27 cellular contexts compared by ENCODE assay signal in genomic region chr15:65383991-65384390, GRCh38. TPM values are rescaled to one million over a fixed set of nuclear protein-coding genes. Genes with fewer than 3 reads are reported as not detected.
DNase-seq lines count a peak whose midpoint lies in the region; TF ChIP-seq lines count a peak whose summit lies in the region.
"Had no signal": no experiment of that assay in that cellular context is flagged by ENCODE, and none has a peak within 500 bp of the region (broad histone marks: within the 10 kb centered on the region; RNA-seq: fewer than 3 reads in every experiment).

No MANE protein-coding gene starts in this region.

- no peak for TF ChIP-seq POLR2A in prostate gland (IDR thresholded peaks at IDR 0.05)

- H2AK5ac ChIP-seq in trophoblast cell (ENCODE audit: low read length): no peak overlapping the region

- TF ChIP-seq CTCF in KMS-11 (conservative IDR thresholded peaks at IDR 0.05; ENCODE audit: low read depth, low read length): no peak
- TF ChIP-seq CTCF in glutamatergic neuron (IDR thresholded peaks at IDR 0.05; ENCODE audit: partially characterized antibody, unreplicated experiment): no peak
- TF ChIP-seq CTCF in coronary artery (IDR thresholded peaks at IDR 0.05): no peak
- TF ChIP-seq CTCF in prostate gland (IDR thresholded peaks at IDR 0.05): no peak

- H3K4me2 ChIP-seq in KMS-11 (peak overlapping the region; percentile 78; the same call in 1 of the 2 replicates), trophoblast cell (ENCODE audit: low read length) (no peak overlapping the region)

- intact Hi-C loops in prostate gland (cut with DNase I): no loop called here

- H3K79me1 ChIP-seq in trophoblast cell (ENCODE audit: low read length): peaks cover 13% of the 10 kb centered on the region

- WGBS in trophoblast cell (ENCODE audit: extremely low coverage, insufficient coverage, insufficient read length): no CpG with 5 or more reads among the region's 6 CpGs
- 93% methylated on average over 6 of the region's 6 CpGs for WGBS in prostate gland

- no peak overlapping the region for H3K9ac ChIP-seq in KMS-11
- H3K9ac ChIP-seq in trophoblast cell (ENCODE audit: low read length): no peak overlapping the region

- H2AFZ ChIP-seq in KMS-11 (ENCODE audit: low read depth) (peak overlapping the region; percentile 98; the same call in 1 of the 2 replicates), trophoblast cell (ENCODE audit: insufficient read depth, low read length, poor library complexity) (no peak overlapping the region)

- no peaks in the 10 kb centered on the region for H3K36me3 ChIP-seq in KMS-11 (ENCODE audit: insufficient read depth)
- H3K36me3 ChIP-seq in trophoblast cell (ENCODE audit: control insufficient read depth in 1 of 2, insufficient read depth in 2 of 2, low read length in 2 of 2): no peaks in the 10 kb centered on the region
- no peaks in the 10 kb centered on the region for H3K36me3 ChIP-seq in prostate gland
- H3K36me3 ChIP-seq: pancreas, tibial nerve had no signal

- no peak overlapping the region for H3K27ac Mint-ChIP-seq in activated naive CD4-positive, alpha-beta T cell treated with anti-CD3 and anti-CD28 coated beads, Interleukin-2, amount 50 U/mL, for 24 hours
- peak overlapping the region; percentile 6 for H3K27ac Mint-ChIP-seq in glutamatergic neuron (ENCODE audit: unreplicated experiment)
- H3K27ac Mint-ChIP-seq: activated naive CD8-positive, alpha-beta T cell treated with anti-CD3 and anti-CD28 coated beads, Interleukin-2, amount 10 ng/mL, durations not matched to agents 7 days and 5 days; HFFc6; mesothelial cell of epicardium had no signal

- no peak overlapping the region for H3K27ac ChIP-seq in KMS-11
- no peak overlapping the region for H3K27ac ChIP-seq in trophoblast cell (ENCODE audit: low read depth, low read length)
- no peak overlapping the region for H3K27ac ChIP-seq in caudate nucleus (ENCODE audit: low read depth, low read length)
- H3K27ac ChIP-seq in coronary artery: no peak overlapping the region
- H3K27ac ChIP-seq in prostate gland: no peak overlapping the region
- H3K27ac ChIP-seq: pancreas had no signal

- peak overlapping the region; percentile 4 for H2BK120ac ChIP-seq in trophoblast cell (ENCODE audit: insufficient read depth, low read length, poor library complexity)

- H3K23ac ChIP-seq in trophoblast cell (ENCODE audit: low read length): no peak overlapping the region

- H4K8ac ChIP-seq in trophoblast cell (ENCODE audit: low read depth, low read length): no peak overlapping the region

- H3K18ac ChIP-seq in trophoblast cell (ENCODE audit: low read length): no peak overlapping the region

- H3K79me2 ChIP-seq in KMS-11 (ENCODE audit: insufficient read depth, low read depth): no peaks in the 10 kb centered on the region
- H3K79me2 ChIP-seq in trophoblast cell (ENCODE audit: control insufficient read depth, insufficient read depth, low read length, poor library complexity): peaks cover 5% of the 10 kb centered on the region

- H4K20me1 ChIP-seq in KMS-11 (ENCODE audit: insufficient read depth): no peaks in the 10 kb centered on the region

- no peak for DNase-seq in activated naive CD4-positive, alpha-beta T cell treated with Interleukin-2 at 50 U/mL for 16 hours
- DNase-seq in glutamatergic neuron (no peak), trophoblast cell (no peak), caudate nucleus (lab: John Stamatoyannopoulos, UW) (no peak), coronary artery (ENCODE audit: low spot score) (no peak), prostate gland (ENCODE audit: low spot score) (no peak)
- DNase-seq: activated CD4-positive, alpha-beta T cell treated with anti-CD3 and anti-CD28 coated beads, Interleukin-2, amount 50 U/mL, for 4 hours; activated naive CD8-positive, alpha-beta T cell treated with anti-CD3 and anti-CD28 coated beads, Interleukin-2, amount 10 ng/mL, durations not matched to agents 7 days and 5 days; cerebellar nuclear complex; DMS153; erythroblast; foreskin fibroblast; HFFc6; MM.1S; NCI-H1436; NCI-H774; nephron progenitor cell; pancreas; stimulated activated CD4-positive, alpha-beta T cell treated with anti-CD3 and anti-CD28 coated beads, Interleukin-4, amount 100 ng/mL, for 4 hours; stimulated activated naive CD4-positive, alpha-beta T cell treated with Interleukin-2 at 50 U/mL for 16 hours; T-helper 9 cell had no signal

- H3K4me3 Mint-ChIP-seq in activated naive CD4-positive, alpha-beta T cell treated with anti-CD3 and anti-CD28 coated beads, Interleukin-2, amount 50 U/mL, for 24 hours: peak overlapping the region; percentile 71
- H3K4me3 Mint-ChIP-seq in glutamatergic neuron (ENCODE audit: unreplicated experiment): peak overlapping the region; percentile 50
- H3K4me3 Mint-ChIP-seq: HFFc6 had no signal

- H3K9me3 ChIP-seq in trophoblast cell (ENCODE audit: insufficient read depth, low read depth, low read length) (peaks cover under 1% of the 10 kb centered on the region), prostate gland (no peaks in the 10 kb centered on the region)
- H3K9me3 ChIP-seq: pancreas, tibial nerve had no signal

- no peaks in the 10 kb centered on the region for H3K36me3 Mint-ChIP-seq in activated naive CD4-positive, alpha-beta T cell treated with anti-CD3 and anti-CD28 coated beads, Interleukin-2, amount 50 U/mL, for 24 hours
- peaks cover 5% of the 10 kb centered on the region for H3K36me3 Mint-ChIP-seq in glutamatergic neuron (ENCODE audit: unreplicated experiment)
- H3K36me3 Mint-ChIP-seq: activated naive CD8-positive, alpha-beta T cell treated with anti-CD3 and anti-CD28 coated beads, Interleukin-2, amount 10 ng/mL, durations not matched to agents 7 days and 5 days; mesothelial cell of epicardium had no signal

- peaks cover 2% of the 10 kb centered on the region; the same call in 1 of the 2 replicates for H3K27me3 ChIP-seq in KMS-11 (ENCODE audit: insufficient read depth, low read depth)
- no peaks in the 10 kb centered on the region for H3K27me3 ChIP-seq in trophoblast cell (ENCODE audit: insufficient read depth, low read length)
- no peaks in the 10 kb centered on the region for H3K27me3 ChIP-seq in prostate gland (replicated peaks; ENCODE audit: insufficient read depth)
- H3K27me3 ChIP-seq: pancreas, tibial nerve had no signal

- H2BK12ac ChIP-seq in trophoblast cell (ENCODE audit: low read length): peak overlapping the region; percentile 56

- no peak overlapping the region for H3K4me3 ChIP-seq in KMS-11 (IDR thresholded peaks at IDR 0.05; ENCODE audit: insufficient read depth, low read depth, low read length)
- H3K4me3 ChIP-seq in trophoblast cell (ENCODE audit: low read depth, low read length): no peak overlapping the region
- no peak overlapping the region for H3K4me3 ChIP-seq in coronary artery
- no peak overlapping the region for H3K4me3 ChIP-seq in prostate gland
- H3K4me3 ChIP-seq: K562, pancreas had no signal

- no peaks in the 10 kb centered on the region for H3K9me3 Mint-ChIP-seq in activated naive CD4-positive, alpha-beta T cell treated with anti-CD3 and anti-CD28 coated beads, Interleukin-2, amount 50 U/mL, for 24 hours
- H3K9me3 Mint-ChIP-seq in glutamatergic neuron (ENCODE audit: unreplicated experiment): peaks cover 8% of the 10 kb centered on the region
- H3K9me3 Mint-ChIP-seq: activated naive CD8-positive, alpha-beta T cell treated with anti-CD3 and anti-CD28 coated beads, Interleukin-2, amount 10 ng/mL, durations not matched to agents 7 days and 5 days; HFFc6; mesothelial cell of epicardium; nephron progenitor cell had no signal

- no peak overlapping the region for H2BK5ac ChIP-seq in trophoblast cell (ENCODE audit: low read depth, low read length, poor library complexity)

- no peak overlapping the region for H4K12ac ChIP-seq in trophoblast cell (ENCODE audit: low read depth, low read length)

- no peak overlapping the region for H3K14ac ChIP-seq in trophoblast cell (ENCODE audit: low read length)

- H3K4ac ChIP-seq in trophoblast cell (ENCODE audit: low read depth, low read length): no peak overlapping the region

- H3K4me1 ChIP-seq in KMS-11 (ENCODE audit: low read depth, poor library complexity, severe bottlenecking) (peaks cover 5% of the 10 kb centered on the region), trophoblast cell (ENCODE audit: control insufficient read depth in 1 of 2, insufficient read depth in 2 of 2, low read length in 2 of 2) (peaks cover 19 to 27% of the 10 kb centered on the region in 2 experiments), prostate gland (replicated peaks) (peaks cover 5% of the 10 kb centered on the region)
- H3K4me1 ChIP-seq: pancreas had no signal

- H3K27me3 Mint-ChIP-seq in activated naive CD4-positive, alpha-beta T cell treated with anti-CD3 and anti-CD28 coated beads, Interleukin-2, amount 50 U/mL, for 24 hours: peaks cover 13% of the 10 kb centered on the region
- H3K27me3 Mint-ChIP-seq in glutamatergic neuron (ENCODE audit: unreplicated experiment): peaks cover 2% of the 10 kb centered on the region

- H3K4me1 Mint-ChIP-seq in activated naive CD4-positive, alpha-beta T cell treated with anti-CD3 and anti-CD28 coated beads, Interleukin-2, amount 50 U/mL, for 24 hours: peaks cover 3% of the 10 kb centered on the region
- H3K4me1 Mint-ChIP-seq in glutamatergic neuron (ENCODE audit: low read depth, unreplicated experiment): peaks cover 27% of the 10 kb centered on the region

- peak overlapping the region; percentile 27 for H4K91ac ChIP-seq in trophoblast cell (ENCODE audit: low read depth, low read length)

RNA-seq across cellular contexts. Expression of gene IGDCC3, which starts 6.2 kb away (rescaled TPM):
- total RNA-seq in glutamatergic neuron (ENCODE audit: unreplicated experiment): 342 TPM
- polyA plus RNA-seq in trophoblast cell (2013): 144 and 157 TPM in 2 replicates
- total RNA-seq in prostate gland: 1 to 10 TPM in 1 of 2 donors, under 1 TPM in 1; 0.05 to 2.7 TPM
- total RNA-seq: activated naive CD8-positive, alpha-beta T cell treated with anti-CD3 and anti-CD28 coated beads, Interleukin-2, amount 10 ng/mL, durations not matched to agents 7 days and 5 days; HFFc6; K562; sciatic nerve; tibial nerve had no signal
- polyA plus RNA-seq: K562, pancreas had no signal

RNA-seq across cellular contexts. Expression of gene IGDCC4, which starts 38.8 kb away (rescaled TPM):
- total RNA-seq in glutamatergic neuron (ENCODE audit: unreplicated experiment) (53.9 TPM), prostate gland (1 to 10 TPM in 1 of 2 donors, under 1 TPM in 1; 0.14 to 4.6 TPM)
- 2.7 and 2.9 TPM in 2 replicates for polyA plus RNA-seq in trophoblast cell (2013)

Comparison
In these comparisons a context has a peak if more than half of its experiments do, and no peak if none do; other contexts are left out.
1. RNA of gene IGDCC3, which starts 6.2 kb away (total RNA-seq): 342 TPM in glutamatergic neuron (single experiment); 0.05 to 2.7 TPM in prostate gland; every median in the first group is over 10 times any median in the second.